Comparison of ENCODE assay signal across 11 cellular contexts in genomic region chr11:32154275-32154674, GRCh38.
DNase-seq lines count a peak whose midpoint lies in the region; ATAC-seq, FAIRE-seq and TF ChIP-seq lines count a peak whose summit lies in the region.
"Had no signal": no experiment of that assay in that cellular context is flagged by ENCODE, and none has a peak within 500 bp of the region (broad histone marks: within the 10 kb centered on the region; RNA-seq: fewer than 3 reads in every experiment).

No MANE protein-coding gene starts in this region.

- H3K9ac ChIP-seq in fibroblast of lung (ENCODE audit: insufficient read depth, low read length), result no peak overlapping the region

- no peaks in the 10 kb centered on the region for H3K4me1 ChIP-seq in fibroblast of lung (ENCODE audit: control insufficient read depth, extremely low read depth, insufficient read depth, low read length)
- no peaks in the 10 kb centered on the region for H3K4me1 ChIP-seq in right lobe of liver
- no peaks in the 10 kb centered on the region for H3K4me1 ChIP-seq in right atrium auricular region

- TF ChIP-seq CTCF in D721Med (IDR thresholded peaks at IDR 0.05; ENCODE audit: insufficient read depth, missing control alignments) (peak; percentile 3), NB4 (IDR thresholded peaks at IDR 0.05; ENCODE audit: low read depth, low read length) (no peak), fibroblast of lung (conservative IDR thresholded peaks at IDR 0.05 in 1 of 2, IDR thresholded peaks at IDR 0.05 in 1 of 2; ENCODE audit: low read depth in 1 of 2, low read length in 2 of 2) (peak; percentile 10 to 27), right lobe of liver (IDR thresholded peaks at IDR 0.05) (no peak), right atrium auricular region (IDR thresholded peaks at IDR 0.05) (no peak)

- no peak overlapping the region for H3K4me2 ChIP-seq in fibroblast of lung (ENCODE audit: extremely low read depth, insufficient read depth, low read length)

- H3K27me3 ChIP-seq in fibroblast of lung (ENCODE audit: control insufficient read depth, insufficient read depth, low read length), result peaks cover 8% of the 10 kb centered on the region
- H3K27me3 ChIP-seq in right lobe of liver, result no peaks in the 10 kb centered on the region
- no peaks in the 10 kb centered on the region for H3K27me3 ChIP-seq in right atrium auricular region

- no peak overlapping the region for H2AFZ ChIP-seq in fibroblast of lung (ENCODE audit: low read length)

- WGBS in right lobe of liver (ENCODE audit: insufficient coverage, low coverage, low lambda C conversion rate, missing lambda C conversion rate), result 64% methylated on average over 2 of the region's 2 CpGs

- H3K9me3 ChIP-seq in fibroblast of lung (ENCODE audit: control insufficient read depth, insufficient read depth, low read depth, low read length) (no peaks in the 10 kb centered on the region), right lobe of liver (no peaks in the 10 kb centered on the region), right atrium auricular region (no peaks in the 10 kb centered on the region)

- no peak for FAIRE-seq in D721Med (lab: Jason Lieb, UNC)

- DNase-seq in D721Med (ENCODE audit: insufficient read length, low spot score) (no peak), NB4 (ENCODE audit: low read depth) (peak; percentile 42), fibroblast of lung (ENCODE audit: low read depth in 2 of 2) (peak; percentile 40 to 51), right lobe of liver (no peak), T-helper 2 cell (no peak), KG1 (lab: John Stamatoyannopoulos, UW) (no peak), right atrium auricular region (ENCODE audit: low spot score) (no peak)
- DNase-seq: COR-L47, NCI-H1436 treated with DMSO at 0.1 percent for 48 hours, trophoblast cell had no signal

- no peaks in the 10 kb centered on the region for H3K79me2 ChIP-seq in fibroblast of lung (ENCODE audit: control insufficient read depth, insufficient read depth, low read length)

- H3K4me3 ChIP-seq in NB4 (ENCODE audit: low read depth, low read length) (no peak overlapping the region), fibroblast of lung (replicated peaks in 1 of 4; ENCODE audit: control extremely low read depth in 1 of 4, insufficient read depth in 1 of 4, low read depth in 3 of 4, low read length in 4 of 4) (no peak overlapping the region), right lobe of liver (no peak overlapping the region), right atrium auricular region (no peak overlapping the region)

- H3K27ac ChIP-seq in fibroblast of lung (ENCODE audit: insufficient read depth, low read length) (no peak overlapping the region), right lobe of liver (no peak overlapping the region), right atrium auricular region (no peak overlapping the region)

- peak; percentile 39 for ATAC-seq in GM21786 (IDR thresholded peaks at IDR 0.05; ENCODE audit: unreplicated experiment)
- ATAC-seq in right lobe of liver, result no peak

- no peaks in the 10 kb centered on the region for H3K36me3 ChIP-seq in fibroblast of lung (ENCODE audit: control insufficient read depth, insufficient read depth, low read length)
- no peaks in the 10 kb centered on the region for H3K36me3 ChIP-seq in right lobe of liver
- H3K36me3 ChIP-seq in right atrium auricular region, result no peaks in the 10 kb centered on the region

- H4K20me1 ChIP-seq in fibroblast of lung (ENCODE audit: control insufficient read depth, extremely low read depth, insufficient read depth, low read length), result no peaks in the 10 kb centered on the region

- intact Hi-C loops in right lobe of liver (cut with DNase I), result no loop called here

- TF ChIP-seq POLR2A in NB4 (IDR thresholded peaks at IDR 0.05; ENCODE audit: extremely low read depth, insufficient read length) (no peak), right lobe of liver (IDR thresholded peaks at IDR 0.05) (no peak)

Comparison
In these comparisons a context has a peak if more than half of its experiments do, and no peak if none do; other contexts are left out.
1. DNase-seq: peak in NB4 (single experiment) and fibroblast of lung (2 of 2); none in D721Med (single experiment), right lobe of liver (0 of 3), T-helper 2 cell (0 of 5), KG1 (single experiment) and right atrium auricular region (single experiment).
2. CTCF ChIP-seq: peak in D721Med (single experiment) and fibroblast of lung (2 of 2); none in NB4 (single experiment), right lobe of liver (0 of 4) and right atrium auricular region (0 of 2).